Comparison of ENCODE assay signal across 28 cellular contexts in the genomic region with DNA sequence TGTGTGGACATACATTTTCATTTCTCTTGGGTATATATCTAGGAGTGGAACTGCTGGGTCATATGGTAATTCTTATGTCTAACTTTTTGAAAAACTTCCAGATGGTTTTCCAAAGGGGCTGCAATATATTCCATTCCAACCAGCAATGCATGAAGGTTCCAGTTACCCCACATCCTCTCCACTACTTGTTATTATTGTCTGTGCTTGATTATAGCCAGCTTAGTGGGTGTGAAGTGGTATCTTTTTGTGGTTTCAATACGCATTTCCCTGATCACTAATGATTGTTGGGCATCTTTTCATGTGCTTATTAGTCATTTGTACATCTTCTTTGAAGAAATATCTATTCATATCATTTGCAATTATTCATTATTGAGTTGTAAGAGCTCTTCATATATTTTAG. TPM values are rescaled to one million over a fixed set of nuclear protein-coding genes. Genes with fewer than 3 reads are reported as not detected.
DNase-seq lines count a peak whose midpoint lies in the region; ATAC-seq, FAIRE-seq and TF ChIP-seq lines count a peak whose summit lies in the region.
"Had no signal": no experiment of that assay in that cellular context is flagged by ENCODE, and none has a peak within 500 bp of the region (broad histone marks: within the 10 kb centered on the region; RNA-seq: fewer than 3 reads in every experiment).

No MANE protein-coding gene starts in this region.

- no peak overlapping the region for H3K4me3 ChIP-seq in HEK293 (ENCODE audit: low read depth, low read length)
- H3K4me3 ChIP-seq: BLaER1, GM12878 had no signal

- H3K27ac ChIP-seq in HEK293 (ENCODE audit: extremely low read depth, low read depth, low read length) = no peak overlapping the region
- H3K27ac ChIP-seq: BLaER1 had no signal

- H3K4me1 ChIP-seq in HEK293 (ENCODE audit: control insufficient read depth, insufficient read depth, low read length) = no peaks in the 10 kb centered on the region
- H3K4me1 ChIP-seq: BE2C, BLaER1 had no signal

- DNase-seq in NCI-H446 (lab: John Stamatoyannopoulos, UW) = no peak
- DNase-seq in left colon = no peak
- no peak for DNase-seq in nucleus accumbens (lab: John Stamatoyannopoulos, UW)
- DNase-seq: 8988T; ACHN; BE2C; C1 segment of cervical spinal cord; CD4-positive, alpha-beta memory T cell; CD4-positive, CD25-positive, alpha-beta regulatory T cell; CD8-positive, alpha-beta memory T cell; COR-L47; DMS 273 treated with DMSO at 0.1 percent for 48 hours; DMS153; DMS53; DMS79; DND-41; EL; GDM1 had no signal

- no peak for ATAC-seq in left colon
- ATAC-seq: GM12878 had no signal

- POLR2A ChIA-PET in HEK293 (lab: Yijun Ruan, JAX) = no interaction called here

- intact Hi-C loops in left colon (cut with DNase I, micrococcal nuclease) = no loop called here

- peaks cover 0 to 34% of the 10 kb centered on the region in 2 experiments for H3K36me3 ChIP-seq in HEK293 (ENCODE audit: control insufficient read depth in 2 of 2, insufficient read depth in 1 of 2, low read length in 2 of 2)
- H3K36me3 ChIP-seq: BE2C had no signal

- FAIRE-seq in colon (lab: Jason Lieb, UNC) = peak; percentile 70
- FAIRE-seq: A204.1, GM12878, GM12892, GM18507 had no signal

- CTCF ChIA-PET in HEK293 (lab: Yijun Ruan, JAX) = no interaction called here

- H3K9me3 ChIP-seq in HEK293 (ENCODE audit: control insufficient read depth, insufficient read depth, low read depth, low read length) = no peaks in the 10 kb centered on the region
- H3K9me3 ChIP-seq: BE2C had no signal

- TF ChIP-seq CTCF in HEK293 (tag by site-specific recombination; IDR thresholded peaks at IDR 0.05) = no peak

TF ChIP-seq in HEK293, 187 proteins besides CTCF, POLR2A, EP300 and RAD21:
- TF ChIP-seq ZNF184 (tag by site-specific recombination; IDR thresholded peaks at IDR 0.05) (peak; percentile 91), ZBTB7A (tag by site-specific recombination; IDR thresholded peaks at IDR 0.05; ENCODE audit: low read depth) (no peak)

RNA-seq across cellular contexts. Expression of gene S100G, which starts 31.5 kb away (rescaled TPM):
- not detected for total RNA-seq in left colon
- total RNA-seq: A673; CD4-positive, alpha-beta memory T cell; CD4-positive, CD25-positive, alpha-beta regulatory T cell; CD8-positive, alpha-beta memory T cell; Daoy; G401; GM12878 had no signal
